ENCODE assay signal across 16 cellular contexts in genomic region chr15:99987701-99988100, GRCh38.
A peak's percentile ranks its signal among the peaks of the same experiment; 100 is the strongest.
DNase-seq lines count a peak whose midpoint lies in the region; ATAC-seq and TF ChIP-seq lines count a peak whose summit lies in the region.
"Had no signal": no experiment of that assay in that cellular context is flagged by ENCODE, and none has a peak within 500 bp of the region (broad histone marks: within the 10 kb centered on the region; RNA-seq: fewer than 3 reads in every experiment).

No MANE protein-coding gene starts in this region.

- H3K27me3 ChIP-seq in dorsolateral prefrontal cortex (peaks cover 0 to 3% (median 0%) of the 10 kb centered on the region in 45 donors), neuronal stem cell (ENCODE audit: control insufficient read depth in 3 of 3, insufficient read depth in 3 of 3, low read depth in 1 of 3, low read length in 3 of 3) (no peaks in the 10 kb centered on the region), upper lobe of right lung (no peaks in the 10 kb centered on the region), H9 (ENCODE audit: insufficient read depth, low read length) (no peaks in the 10 kb centered on the region)
- H3K27me3 ChIP-seq: BE2C had no signal

- H2BK5ac ChIP-seq in neuronal stem cell (ENCODE audit: low read length) (no peak overlapping the region), H9 (ENCODE audit: insufficient read length, low read length) (no peak overlapping the region)

- H3K4me3 ChIP-seq in dorsolateral prefrontal cortex (no peak overlapping the region), neuronal stem cell (ENCODE audit: low read length in 2 of 2) (no peak overlapping the region), upper lobe of right lung (no peak overlapping the region)
- H3K4me3 ChIP-seq: HAP-1, K562 had no signal

- H3K4me3 Mint-ChIP-seq in stimulated activated naive CD8-positive, alpha-beta T cell treated with anti-CD3 and anti-CD28 coated beads, Interleukin-15, amount 100 ng/mL, for 72 hours: no peak overlapping the region
- H3K4me3 Mint-ChIP-seq in H9: no peak overlapping the region
- H3K4me3 Mint-ChIP-seq: CD8-positive, alpha-beta T cell had no signal

- H3K79me1 ChIP-seq in neuronal stem cell (ENCODE audit: low read depth, low read length): no peaks in the 10 kb centered on the region
- H3K79me1 ChIP-seq in H9 (ENCODE audit: insufficient read depth, low read depth, low read length, poor library complexity, severe bottlenecking): no peaks in the 10 kb centered on the region

- H3K4me1 ChIP-seq in neuronal stem cell (ENCODE audit: control insufficient read depth in 2 of 2, insufficient read depth in 1 of 2, low read depth in 1 of 2, low read length in 2 of 2): peaks cover 2 to 12% of the 10 kb centered on the region in 2 donors
- H3K4me1 ChIP-seq in upper lobe of right lung: no peaks in the 10 kb centered on the region
- H3K4me1 ChIP-seq in H9 (ENCODE audit: insufficient read depth, low read length): peaks cover 2% of the 10 kb centered on the region; the same call in 1 of the 2 replicates
- H3K4me1 ChIP-seq: HAP-1 had no signal

- H2AFZ ChIP-seq in neuronal stem cell (ENCODE audit: low read length) (no peak overlapping the region), H9 (ENCODE audit: low read length) (no peak overlapping the region)

- DNase-seq in stimulated activated naive CD8-positive, alpha-beta T cell treated with anti-CD3 and anti-CD28 coated beads, Interleukin-15, amount 100 ng/mL, for 72 hours: no peak
- DNase-seq in stimulated activated naive CD8-positive, alpha-beta T cell treated with anti-CD3 and anti-CD28 coated beads, Interleukin-15, Interleukin-2, amounts not matched to agents 100 U/mL and 50 U/mL, for 24 hours: no peak
- DNase-seq in dorsolateral prefrontal cortex (peak in 1 of 10 donors; percentile 25), neuronal stem cell (ENCODE audit: low spot score) (no peak), upper lobe of right lung (peak; percentile 17), left lobe of liver (ENCODE audit: low spot score) (no peak), H9 (no peak)
- DNase-seq: BE2C; CD8-positive, alpha-beta T cell; COR-L47; IMR-90 had no signal

- H4K5ac ChIP-seq in H9 (ENCODE audit: insufficient read length, low read depth, low read length): no peak overlapping the region

- no peak overlapping the region for H3K4ac ChIP-seq in neuronal stem cell (ENCODE audit: low read length)
- H3K4ac ChIP-seq in H9 (ENCODE audit: low read depth, low read length): no peak overlapping the region

- H3K14ac ChIP-seq in neuronal stem cell (ENCODE audit: low read length) (no peak overlapping the region), H9 (ENCODE audit: insufficient read depth, low read length) (no peak overlapping the region)

- H4K91ac ChIP-seq in neuronal stem cell (ENCODE audit: low read depth, low read length, poor library complexity) (no peak overlapping the region), H9 (ENCODE audit: insufficient read length, low read depth, low read length) (no peak overlapping the region)

- no peak overlapping the region for H3K4me2 ChIP-seq in neuronal stem cell (ENCODE audit: insufficient read depth, low read length, poor library complexity, severe bottlenecking)
- no peak overlapping the region for H3K4me2 ChIP-seq in H9 (ENCODE audit: insufficient read depth, insufficient read length, low read length)

- no peak overlapping the region for H3T11ph ChIP-seq in H9 (ENCODE audit: low read length)

- H3K36me3 Mint-ChIP-seq in H9 (ENCODE audit: insufficient read depth in 1 of 3, low read depth in 3 of 3): peaks cover 6 to 8% (median 7%) of the 10 kb centered on the region in 3 experiments; a peak in 6 of 7 replicates
- H3K36me3 Mint-ChIP-seq: CD14-positive monocyte had no signal

- no CpG with 5 or more reads among the region's 3 CpGs for WGBS in neuronal stem cell (ENCODE audit: extremely low coverage in 2 of 2, insufficient read length in 2 of 2, insufficient replicate concordance in 1 of 2), 2 donors
- WGBS in H9 (ENCODE audit: extremely low coverage, insufficient read length, low lambda C conversion rate): no CpG with 5 or more reads among the region's 3 CpGs

- H3K36me3 ChIP-seq in neuronal stem cell (replicated peaks in 1 of 2; ENCODE audit: control insufficient read depth in 2 of 2, insufficient read depth in 2 of 2, low read length in 2 of 2) (no peaks in the 10 kb centered on the region), upper lobe of right lung (no peaks in the 10 kb centered on the region)
- H3K36me3 ChIP-seq: BE2C, HAP-1 had no signal

- no peak overlapping the region for H3K56ac ChIP-seq in H9 (ENCODE audit: insufficient read length, low read depth, low read length)

- H2AK5ac ChIP-seq in neuronal stem cell (ENCODE audit: low read depth, low read length) (no peak overlapping the region), H9 (ENCODE audit: insufficient read length, low read length) (no peak overlapping the region)

- no peaks in the 10 kb centered on the region for H3K23me2 ChIP-seq in H9 (ENCODE audit: insufficient read length, low read depth, low read length, poor library complexity, severe bottlenecking)

- peak; percentile 24 for ATAC-seq in stimulated activated naive CD8-positive, alpha-beta T cell treated with anti-CD3 and anti-CD28 coated beads, Interleukin-15, amount 100 ng/mL, for 72 hours
- ATAC-seq in stimulated activated naive CD8-positive, alpha-beta T cell treated with anti-CD3 and anti-CD28 coated beads, Interleukin-15, Interleukin-2, amounts not matched to agents 100 U/mL and 50 U/mL, for 24 hours: no peak
- no peak for ATAC-seq in upper lobe of right lung
- ATAC-seq in left lobe of liver: no peak
- ATAC-seq in HG02870 (IDR thresholded peaks at IDR 0.05; ENCODE audit: unreplicated experiment): no peak
- ATAC-seq: CD8-positive, alpha-beta T cell; K562 had no signal

- H3K9ac ChIP-seq in neuronal stem cell (ENCODE audit: low read depth, low read length, poor library complexity) (no peak overlapping the region), H9 (ENCODE audit: extremely low read depth, insufficient read length, low read length) (no peak overlapping the region)

- no peak overlapping the region for H3K27ac Mint-ChIP-seq in stimulated activated naive CD8-positive, alpha-beta T cell treated with anti-CD3 and anti-CD28 coated beads, Interleukin-15, amount 100 ng/mL, for 72 hours
- H3K27ac Mint-ChIP-seq in H9: no peak overlapping the region
- H3K27ac Mint-ChIP-seq: CD14-positive monocyte had no signal

- H2BK15ac ChIP-seq in neuronal stem cell (ENCODE audit: low read length): peak overlapping the region; percentile 38
- H2BK15ac ChIP-seq in H9 (ENCODE audit: low read depth, low read length): no peak overlapping the region

- H2BK120ac ChIP-seq in neuronal stem cell (ENCODE audit: low read depth, low read length): no peak overlapping the region
- no peak overlapping the region for H2BK120ac ChIP-seq in H9 (ENCODE audit: low read depth, low read length, poor library complexity, severe bottlenecking)

- H3K18ac ChIP-seq in neuronal stem cell (ENCODE audit: low read length) (no peak overlapping the region), H9 (ENCODE audit: insufficient read length, low read depth, low read length) (no peak overlapping the region)

- H4K20me1 ChIP-seq in H9 (ENCODE audit: control insufficient read depth, insufficient read depth, insufficient read length): no peaks in the 10 kb centered on the region

- H3K9me3 Mint-ChIP-seq in stimulated activated naive CD8-positive, alpha-beta T cell treated with anti-CD3 and anti-CD28 coated beads, Interleukin-15, amount 100 ng/mL, for 72 hours: peaks cover 0 to 9% of the 10 kb centered on the region in 2 donors
- H3K9me3 Mint-ChIP-seq in H9: peaks cover 6 to 15% of the 10 kb centered on the region in 2 experiments

- TF ChIP-seq CTCF in dorsolateral prefrontal cortex (IDR thresholded peaks at IDR 0.05 in 54 of 56, conservative IDR thresholded peaks at IDR 0.05 in 2 of 56; ENCODE audit: low read depth in 1 of 56, partially characterized antibody in 56 of 56) (no peak), upper lobe of right lung (IDR thresholded peaks at IDR 0.05) (no peak), H9 (conservative IDR thresholded peaks at IDR 0.05) (no peak)

- peaks cover 23% of the 10 kb centered on the region for H3K4me1 Mint-ChIP-seq in stimulated activated naive CD8-positive, alpha-beta T cell treated with anti-CD3 and anti-CD28 coated beads, Interleukin-15, amount 100 ng/mL, for 72 hours
- peaks cover 27 to 32% of the 10 kb centered on the region in 2 experiments for H3K4me1 Mint-ChIP-seq in H9
- H3K4me1 Mint-ChIP-seq: CD14-positive monocyte had no signal

- H4K8ac ChIP-seq in neuronal stem cell (ENCODE audit: low read depth, low read length): no peak overlapping the region
- no peak overlapping the region for H4K8ac ChIP-seq in H9 (replicated peaks; ENCODE audit: insufficient read length, low read depth, low read length)

- H3K27me3 Mint-ChIP-seq in stimulated activated naive CD8-positive, alpha-beta T cell treated with anti-CD3 and anti-CD28 coated beads, Interleukin-15, amount 100 ng/mL, for 72 hours: peaks cover 22% of the 10 kb centered on the region
- H3K27me3 Mint-ChIP-seq in H9 (ENCODE audit: low read depth): peaks cover 15% of the 10 kb centered on the region

- peaks cover 0 to 3% of the 10 kb centered on the region in 2 donors for H3K9me3 ChIP-seq in neuronal stem cell (replicated peaks in 1 of 2; ENCODE audit: control insufficient read depth in 2 of 2, insufficient read depth in 1 of 2, low read depth in 1 of 2, low read length in 2 of 2)
- H3K9me3 ChIP-seq in upper lobe of right lung: no peaks in the 10 kb centered on the region
- no peaks in the 10 kb centered on the region for H3K9me3 ChIP-seq in H9 (ENCODE audit: control insufficient read depth, low read depth, low read length)
- H3K9me3 ChIP-seq: BE2C, HAP-1 had no signal

- H3K79me2 ChIP-seq in H9 (ENCODE audit: insufficient read depth, low read length): no peaks in the 10 kb centered on the region

- H3K23ac ChIP-seq in neuronal stem cell (ENCODE audit: low read depth, low read length, poor library complexity) (no peak overlapping the region), H9 (ENCODE audit: insufficient read length, low read depth, low read length) (no peak overlapping the region)

- H2BK12ac ChIP-seq in neuronal stem cell (ENCODE audit: low read length) (no peak overlapping the region), H9 (ENCODE audit: insufficient read length, low read depth, low read length) (no peak overlapping the region)

- intact Hi-C loops in dorsolateral prefrontal cortex (cut with DNase I): no loop called here
- intact Hi-C loops in upper lobe of right lung (cut with DNase I): no loop called here

- no peak overlapping the region for H2BK20ac ChIP-seq in H9 (ENCODE audit: low read depth, low read length, poor library complexity, severe bottlenecking)

- H3K27ac ChIP-seq in dorsolateral prefrontal cortex (peak overlapping the region in 30 of 59 donors; percentile 52 to 96 (median 85)), neuronal stem cell (replicated peaks; ENCODE audit: low read length) (no peak overlapping the region), upper lobe of right lung (no peak overlapping the region), H9 (ENCODE audit: insufficient read length, low read depth, low read length) (no peak overlapping the region)
- H3K27ac ChIP-seq: HL-60 had no signal

Comparison
In these comparisons a context has a peak if more than half of its experiments do, and no peak if none do; other contexts are left out.
1. H3K27ac ChIP-seq: peak in dorsolateral prefrontal cortex (30 of 59); none in neuronal stem cell (single experiment), upper lobe of right lung (single experiment) and H9 (single experiment).